Comparison of ENCODE assay signal across 1 cellular context in genomic region chr5:143102414-143102813, GRCh38.
TF ChIP-seq lines count a peak whose summit lies in the region.

No MANE protein-coding gene starts in this region.

TF ChIP-seq in GM23338, 12 proteins besides CTCF, POLR2A, EP300 and RAD21 (continued from another document):
- TF ChIP-seq ETS1 (IDR thresholded peaks at IDR 0.05), result no peak
TF ChIP-seq in GM23338: peak in this region for 0.
